In the genomic region with DNA sequence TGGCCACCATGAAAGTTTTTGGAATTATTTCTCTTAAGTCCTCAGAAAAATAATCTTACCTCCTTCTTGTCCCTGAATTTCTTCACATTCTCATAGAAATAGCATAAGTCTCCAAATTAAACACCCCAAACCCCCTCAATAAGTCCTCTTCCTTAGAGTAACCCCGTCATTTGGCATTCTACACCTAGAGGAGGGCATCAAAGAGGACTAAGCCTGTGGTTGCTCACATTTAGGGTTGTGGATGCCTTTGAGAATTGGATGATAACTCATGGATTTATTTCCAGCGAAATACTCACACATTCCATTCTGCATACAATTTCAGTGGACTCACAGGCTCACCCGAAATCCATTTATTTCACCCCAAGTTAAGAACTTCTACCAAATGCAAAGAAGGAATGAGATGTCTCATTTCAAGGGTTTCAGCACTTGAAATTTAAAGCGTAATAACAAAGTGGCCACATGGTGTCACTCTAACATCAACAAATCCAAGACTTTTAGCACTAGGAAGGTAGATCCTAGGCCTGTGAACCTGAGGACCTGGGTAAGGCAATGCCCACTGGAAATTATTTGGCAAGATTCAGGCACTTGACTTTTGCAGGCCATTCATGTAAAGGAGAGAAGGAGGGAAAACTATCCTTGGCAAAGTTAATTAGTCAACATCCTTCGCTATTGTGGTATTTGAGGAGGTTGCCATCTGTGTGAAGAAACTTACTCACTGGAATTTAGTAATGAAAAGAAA, we compare ENCODE assay signal across 8 cellular contexts. TPM values are rescaled to one million over a fixed set of nuclear protein-coding genes. Genes with fewer than 3 reads are reported as not detected.
A peak's percentile ranks its signal among the peaks of the same experiment; 100 is the strongest.
DNase-seq lines count a peak whose midpoint lies in the region; ATAC-seq and TF ChIP-seq lines count a peak whose summit lies in the region.

No MANE protein-coding gene starts in this region.

- H3K9me2 ChIP-seq in PC-9 (ENCODE audit: insufficient read depth): no peaks in the 10 kb centered on the region

- intact Hi-C loops in PC-9 (cut with micrococcal nuclease; ENCODE audit: unreplicated experiment) (loop anchor here (1.0 to 10.0 kb wide), 4 partner anchors 74 to 1379 kb away; partner anchors contain the start of genes FASTKD2 and MDH1B), mammary epithelial cell (cut with micrococcal nuclease) (loop anchor here (1.0 to 10.0 kb wide), 8 partner anchors 74 to 780 kb away; partner anchors contain the start of genes FASTKD2, KLF7 and MDH1B)

- H3K36me3 ChIP-seq in PC-9 (ENCODE audit: low read depth): no peaks in the 10 kb centered on the region
- H3K36me3 ChIP-seq in mammary epithelial cell (ENCODE audit: insufficient read depth, low read length): no peaks in the 10 kb centered on the region

- POLR2A ChIA-PET in PC-9 (lab: Charles Lee; ENCODE audit: unreplicated experiment): no interaction called here

- BruUV-seq in PC-9 (replicated peaks; lab: Mats Ljungman, UMichigan) (no TSS peak), mammary epithelial cell (replicated peaks; lab: Mats Ljungman, UMichigan) (no TSS peak)

- no peaks in the 10 kb centered on the region for H3K79me2 ChIP-seq in PC-9 (ENCODE audit: low read depth)
- no peaks in the 10 kb centered on the region for H3K79me2 ChIP-seq in mammary epithelial cell (ENCODE audit: insufficient read depth, low read length)

- no peak overlapping the region for H3K9ac ChIP-seq in mammary epithelial cell (ENCODE audit: insufficient read depth, low read length)

- in situ Hi-C loops in Caki2 (cut with HindIII; ENCODE audit: low pct_unique_long_range_greater_than_20kb, low sequenced_read_pairs) (no loop called here), mammary epithelial cell (cut with MboI; ENCODE audit: low sequenced_read_pairs in 2 of 2) (loop anchor here (5.0 to 10.0 kb wide), 3 partner anchors 91 to 781 kb away; no protein-coding TSS in a partner anchor)

- H3K9me3 ChIP-seq in PC-9 (ENCODE audit: insufficient read depth, low read depth) (no peaks in the 10 kb centered on the region), mammary epithelial cell (replicated peaks; ENCODE audit: insufficient read depth, low read length) (no peaks in the 10 kb centered on the region)

- dilution Hi-C loops in mammary epithelial cell (cut with HindIII; ENCODE audit: low sequenced_read_pairs): no loop called here

- H3K27ac ChIP-seq in PC-9: no peak overlapping the region
- no peak overlapping the region for H3K27ac ChIP-seq in mammary epithelial cell (ENCODE audit: insufficient read depth, low read depth, low read length)

- H3K4me3 ChIP-seq in PC-9: no peak overlapping the region
- no peak overlapping the region for H3K4me3 ChIP-seq in mammary epithelial cell (replicated peaks in 1 of 3; ENCODE audit: insufficient read depth in 1 of 3, low read depth in 2 of 3, low read length in 3 of 3)

- no peak overlapping the region for H2AFZ ChIP-seq in PC-9
- no peak overlapping the region for H2AFZ ChIP-seq in mammary epithelial cell (ENCODE audit: low read depth, low read length)

- TF ChIP-seq CTCF in PC-9 (conservative IDR thresholded peaks at IDR 0.05): peak; percentile 72
- peak; percentile 66 to 68 for TF ChIP-seq CTCF in mammary epithelial cell (conservative IDR thresholded peaks at IDR 0.05 in 1 of 2, IDR thresholded peaks at IDR 0.05 in 1 of 2; ENCODE audit: extremely low read depth in 1 of 2, insufficient read depth in 1 of 2, low read depth in 1 of 2, low read length in 2 of 2)

- H3K4me2 ChIP-seq in PC-9 (no peak overlapping the region), mammary epithelial cell (ENCODE audit: insufficient read depth, low read depth, low read length) (no peak overlapping the region)

- WGBS in mammary epithelial cell (ENCODE audit: low coverage, missing lambda C conversion rate): 4% methylated on average over 5 of the region's 5 CpGs

- CTCF ChIA-PET in PC-9 (lab: Charles Lee) (no interaction called here), mammary epithelial cell (lab: Charles Lee; ENCODE audit: low non-redundant PET) (no interaction called here)

- DNase-seq in Caki2 (ENCODE audit: low read depth) (peak; percentile 34), KG1 (lab: John Stamatoyannopoulos, UW) (peak; percentile 20), PC-9 (peak; percentile 14 to 36), mammary epithelial cell (peak; percentile 55), kidney glomerular epithelial cell (lab: John Stamatoyannopoulos, UW) (peak; percentile 54)
- DNase-seq in stimulated activated naive CD8-positive, alpha-beta T cell treated with anti-CD3 and anti-CD28 coated beads, Interleukin-15, Interleukin-2, amounts not matched to agents 100 U/mL and 50 U/mL, for 24 hours: peak; percentile 9

- no peaks in the 10 kb centered on the region for H3F3A ChIP-seq in PC-9 (ENCODE audit: insufficient read depth, low read depth)

- H3K27me3 ChIP-seq in PC-9 (ENCODE audit: insufficient read depth, low read depth): no peaks in the 10 kb centered on the region
- H3K27me3 ChIP-seq in mammary epithelial cell (ENCODE audit: insufficient read depth, low read length): no peaks in the 10 kb centered on the region

- H4K20me1 ChIP-seq in PC-9 (ENCODE audit: insufficient read depth): no peaks in the 10 kb centered on the region
- no peaks in the 10 kb centered on the region for H4K20me1 ChIP-seq in mammary epithelial cell (ENCODE audit: insufficient read depth, low read length)

- H3K4me1 ChIP-seq in PC-9 (replicated peaks; ENCODE audit: insufficient read depth) (no peaks in the 10 kb centered on the region), mammary epithelial cell (ENCODE audit: insufficient read depth, low read length) (no peaks in the 10 kb centered on the region)

- ATAC-seq in GM18909 (IDR thresholded peaks at IDR 0.05; ENCODE audit: poor library complexity, unreplicated experiment): peak; percentile 73
- no peak for ATAC-seq in stimulated activated naive CD8-positive, alpha-beta T cell treated with anti-CD3 and anti-CD28 coated beads, Interleukin-15, Interleukin-2, amounts not matched to agents 100 U/mL and 50 U/mL, for 24 hours
- no peak for ATAC-seq in HG03378 (IDR thresholded peaks at IDR 0.05; ENCODE audit: unreplicated experiment)

RNA-seq across cellular contexts. Expression of gene DYTN, which starts 24.6 kb away (rescaled TPM):
- not detected in 2 replicates for total RNA-seq in Caki2 (2014; rRNA removed; shearing (Covaris generic); ENCODE audit: low replicate concordance)
- total RNA-seq in PC-9 (2021) (not detected in 2 replicates), mammary epithelial cell (not detected)
- polyA plus RNA-seq in mammary epithelial cell: not detected
- not detected for polyA minus RNA-seq in mammary epithelial cell

RNA-seq across cellular contexts. Expression of gene FAM237A, which starts 51.3 kb away (rescaled TPM):
- total RNA-seq in Caki2 (2014; rRNA removed; shearing (Covaris generic); ENCODE audit: low replicate concordance): not detected in 2 replicates
- total RNA-seq in PC-9 (2021) (not detected in 2 replicates), mammary epithelial cell (not detected)
- polyA plus RNA-seq in mammary epithelial cell: not detected
- not detected for polyA minus RNA-seq in mammary epithelial cell
